ENCODE assay signal across 26 cellular contexts in genomic region chr5:119017999-119018398, GRCh38. TPM values are rescaled to one million over a fixed set of nuclear protein-coding genes. Genes with fewer than 3 reads are reported as not detected.
DNase-seq lines count a peak whose midpoint lies in the region; ATAC-seq, FAIRE-seq and TF ChIP-seq lines count a peak whose summit lies in the region.
"Had no signal": no experiment of that assay in that cellular context is flagged by ENCODE, and none has a peak within 500 bp of the region (broad histone marks: within the 10 kb centered on the region; RNA-seq: fewer than 3 reads in every experiment).

No MANE protein-coding gene starts in this region.

- H2AFZ ChIP-seq in GM23338 = 0 out of 2 replicates have a peak overlapping the region, but pooled peaks have one; percentile 36
- H2AFZ ChIP-seq in GM12878 (ENCODE audit: control insufficient read depth, low read depth, low read length) = no peak overlapping the region

- no peaks in the 10 kb centered on the region for H3K9me2 ChIP-seq in GM23338 (ENCODE audit: insufficient read depth)

- in situ Hi-C loops in GM12878 (cut with MboI) = no loop called here

- SMC1A ChIA-PET in GM12878 (lab: Charles Lee; ENCODE audit: uncharacterized antibody, unreplicated experiment) = interaction anchor here (0.9 to 3.4 kb wide), 8 partner anchors 8 to 435 kb away, joined by 3 to 16 read pairs (median 3); partner anchors contain the start of gene HSD17B4

- no peaks in the 10 kb centered on the region for H3F3A ChIP-seq in GM23338 (replicated peaks; ENCODE audit: low read depth)

- peaks cover 1% of the 10 kb centered on the region; the same call in 2 of the 3 replicates for H3K9me3 ChIP-seq in GM12878 (replicated peaks; ENCODE audit: control insufficient read depth, insufficient read depth, low read length)
- H3K9me3 ChIP-seq: BLaER1, Caco-2, SJSA1 had no signal

- DNase-seq in AG08396 (ENCODE audit: low spot score) = peak; percentile 20
- DNase-seq in GM23338 (ENCODE audit: low spot score) = no peak
- DNase-seq in GM12878 (ENCODE audit: low read depth, low spot score) = no peak
- DNase-seq in NCI-H1436 treated with DMSO at 0.1 percent for 48 hours (lab: John Stamatoyannopoulos, UW) = no peak
- DNase-seq: Caco-2; CD4-positive, alpha-beta memory T cell; DMS 273 treated with DMSO at 0.1 percent for 48 hours; DMS79 treated with DMSO at 0.1 percent for 48 hours; Karpas-422; MV-4-11; NCI-H1105 treated with DMSO at 0.1 percent for 48 hours; NCI-H1694; NCI-H2081; NCI-H2171; NCI-H345; NCI-H524; NCI-H774 had no signal

- peaks cover 1% of the 10 kb centered on the region for H3K27me3 Mint-ChIP-seq in GM23338 (ENCODE audit: insufficient read depth, low read depth, poor library complexity)
- H3K27me3 Mint-ChIP-seq in stimulated activated memory B cell treated with anti-CD40 and anti-IgM and Interleukin-4, amounts not matched to agents 10 μg/mL and 1 μg/mL and 100 μg/mL, for 72 hours = no peaks in the 10 kb centered on the region
- H3K27me3 Mint-ChIP-seq: CD4-positive, alpha-beta memory T cell had no signal

- RAD21 ChIA-PET in GM12878 (lab: Charles Lee; ENCODE audit: unreplicated experiment) = interaction anchor here (0.7 to 6.2 kb wide), 3 partner anchors 30 to 393 kb away, joined by 3 to 84 read pairs (median 14); partner anchors contain the start of genes DMXL1 and DTWD2

- H3K4me3 ChIP-seq in GM23338 = no peak overlapping the region
- no peak overlapping the region for H3K4me3 ChIP-seq in GM12878
- H3K4me3 ChIP-seq: BLaER1, SJSA1 had no signal

- no peak for FAIRE-seq in GM12878 (lab: Jason Lieb, UNC)
- FAIRE-seq: A204.1, RCC 7860 had no signal

- no peak overlapping the region for H3K4me2 ChIP-seq in GM23338
- no peak overlapping the region for H3K4me2 ChIP-seq in GM12878 (ENCODE audit: control insufficient read depth, insufficient read depth)
- H3K4me2 ChIP-seq: BLaER1 had no signal

- 50% methylated on average over 2 of the region's 2 CpGs for WGBS in GM12878 (ENCODE audit: insufficient coverage, insufficient replicate concordance, low lambda C conversion rate, missing lambda C conversion rate)

- TF ChIP-seq CTCF in GM23338 (conservative IDR thresholded peaks at IDR 0.05; ENCODE audit: low read depth in 2 of 2) = no peak
- TF ChIP-seq CTCF in GM12878 (IDR thresholded peaks at IDR 0.05 in 2 of 3, conservative IDR thresholded peaks at IDR 0.05 in 1 of 3; ENCODE audit: control insufficient read depth in 2 of 3, extremely low read depth in 1 of 3, insufficient read depth in 1 of 3, low read depth in 3 of 3, low read length in 3 of 3) = no peak

- no peak for TF ChIP-seq POLR2A in GM12878 (IDR thresholded peaks at IDR 0.05; ENCODE audit: low read depth, low read length)

- H3K79me2 ChIP-seq in GM23338 (replicated peaks; ENCODE audit: insufficient read depth) (no peaks in the 10 kb centered on the region), GM12878 (ENCODE audit: control insufficient read depth, insufficient read depth, low read length) (no peaks in the 10 kb centered on the region)

- no peak for TF ChIP-seq RAD21 in GM12878 (IDR thresholded peaks at IDR 0.05; ENCODE audit: insufficient read depth, low read depth, low read length)

- H3K36me3 ChIP-seq in GM23338 (ENCODE audit: insufficient read depth) = no peaks in the 10 kb centered on the region
- H3K36me3 ChIP-seq in GM12878 (ENCODE audit: control insufficient read depth in 2 of 2, insufficient read depth in 2 of 2, low read length in 1 of 2) = no peaks in the 10 kb centered on the region
- H3K36me3 ChIP-seq: BLaER1, SJSA1 had no signal

- H3K4me1 Mint-ChIP-seq in GM23338 = peaks cover 3% of the 10 kb centered on the region; the same call in 2 of the 3 replicates
- peaks cover 55% of the 10 kb centered on the region for H3K4me1 Mint-ChIP-seq in stimulated activated memory B cell treated with anti-CD40 and anti-IgM and Interleukin-4, amounts not matched to agents 10 μg/mL and 1 μg/mL and 100 μg/mL, for 72 hours
- H3K4me1 Mint-ChIP-seq: CD4-positive, alpha-beta memory T cell had no signal

- no TSS peak for BruUV-seq in GM12878 (replicated peaks; lab: Mats Ljungman, UMichigan)

- H4K20me1 ChIP-seq in GM23338 (replicated peaks; ENCODE audit: insufficient read depth) = no peaks in the 10 kb centered on the region
- no peaks in the 10 kb centered on the region for H4K20me1 ChIP-seq in GM12878 (ENCODE audit: control insufficient read depth, insufficient read depth)
- H4K20me1 ChIP-seq: BLaER1 had no signal

- CTCF ChIA-PET in GM12878 (lab: Yijun Ruan, JAX) = interaction anchor here (0.6 to 12.5 kb wide), 7 partner anchors 9 to 417 kb away, joined by 3 to 143 read pairs (median 4); partner anchors contain the start of gene DTWD2

- H3K4me1 ChIP-seq in GM23338 (ENCODE audit: insufficient read depth) (no peaks in the 10 kb centered on the region), GM12878 (ENCODE audit: control insufficient read depth, insufficient read depth, low read length) (peaks cover 12% of the 10 kb centered on the region)
- H3K4me1 ChIP-seq: Caco-2 had no signal

- H3K27ac ChIP-seq in GM23338 (ENCODE audit: low read depth) (no peak overlapping the region), GM12878 (ENCODE audit: control insufficient read depth, insufficient read depth) (no peak overlapping the region)
- H3K27ac ChIP-seq: BLaER1, SJSA1 had no signal

- no peak for TF ChIP-seq EP300 in GM12878 (IDR thresholded peaks at IDR 0.05; ENCODE audit: borderline replicate concordance in 1 of 2, control insufficient read depth in 1 of 2, low read depth in 2 of 2, low read length in 2 of 2)

- ATAC-seq in GM23338 = no peak
- no peak for ATAC-seq in GM12878
- ATAC-seq in stimulated activated memory B cell treated with anti-CD40 and anti-IgM and Interleukin-4, amounts not matched to agents 10 μg/mL and 1 μg/mL and 100 μg/mL, for 72 hours = no peak
- no peak for ATAC-seq in GM19455 (IDR thresholded peaks at IDR 0.05; ENCODE audit: unreplicated experiment)
- ATAC-seq in HG03045 (IDR thresholded peaks at IDR 0.05; ENCODE audit: unreplicated experiment) = no peak
- ATAC-seq: Right ventricle myocardium inferior had no signal

- no peak overlapping the region for H3K4me3 Mint-ChIP-seq in GM23338
- H3K4me3 Mint-ChIP-seq in stimulated activated memory B cell treated with anti-CD40 and anti-IgM and Interleukin-4, amounts not matched to agents 10 μg/mL and 1 μg/mL and 100 μg/mL, for 72 hours = no peak overlapping the region
- H3K4me3 Mint-ChIP-seq: CD4-positive, alpha-beta memory T cell; T-helper 1 cell treated with Interleukin-12 subunit alpha and Interleukin-12 subunit beta and Interleukin-4 antibody, amounts not matched to agents 30 μg/mL and 1 μg/mL, for 36 hours had no signal

- H3K9ac ChIP-seq in GM12878 (ENCODE audit: control insufficient read depth, insufficient read depth, low read length) = no peak overlapping the region
- H3K9ac ChIP-seq: BLaER1 had no signal

- intact Hi-C loops in GM12878 (cut with micrococcal nuclease; ENCODE audit: unreplicated experiment) = loop anchor here (2.0 kb wide), 1 partner anchor 29 kb away; the partner anchor contains the start of gene DTWD2

- H3K27me3 ChIP-seq in GM23338 (ENCODE audit: insufficient read depth) = no peaks in the 10 kb centered on the region
- no peaks in the 10 kb centered on the region for H3K27me3 ChIP-seq in GM12878 (replicated peaks in 1 of 2; ENCODE audit: control insufficient read depth in 2 of 2, insufficient read depth in 2 of 2, low read length in 1 of 2)
- H3K27me3 ChIP-seq: BLaER1, SJSA1 had no signal

- H3K9me3 Mint-ChIP-seq in GM23338 = no peaks in the 10 kb centered on the region; the same call in 2 of the 3 replicates
- no peaks in the 10 kb centered on the region for H3K9me3 Mint-ChIP-seq in stimulated activated memory B cell treated with anti-CD40 and anti-IgM and Interleukin-4, amounts not matched to agents 10 μg/mL and 1 μg/mL and 100 μg/mL, for 72 hours
- H3K9me3 Mint-ChIP-seq: CD4-positive, alpha-beta memory T cell; T-helper 1 cell treated with Interleukin-12 subunit alpha and Interleukin-12 subunit beta and Interleukin-4 antibody, amounts not matched to agents 30 μg/mL and 1 μg/mL, for 36 hours had no signal

- POLR2A ChIA-PET in GM12878 (lab: Charles Lee) = interaction anchor here (0.6 to 1.4 kb wide), 2 partner anchors 8 to 178 kb away, joined by 3 read pairs; no protein-coding TSS in a partner anchor

- no peaks in the 10 kb centered on the region for H3K36me3 Mint-ChIP-seq in GM23338 (ENCODE audit: low read depth)
- H3K36me3 Mint-ChIP-seq in stimulated activated memory B cell treated with anti-CD40 and anti-IgM and Interleukin-4, amounts not matched to agents 10 μg/mL and 1 μg/mL and 100 μg/mL, for 72 hours = no peaks in the 10 kb centered on the region
- H3K36me3 Mint-ChIP-seq: CD4-positive, alpha-beta memory T cell had no signal

- no peak overlapping the region for H3K27ac Mint-ChIP-seq in GM23338
- peak overlapping the region; percentile 59 for H3K27ac Mint-ChIP-seq in stimulated activated memory B cell treated with anti-CD40 and anti-IgM and Interleukin-4, amounts not matched to agents 10 μg/mL and 1 μg/mL and 100 μg/mL, for 72 hours
- H3K27ac Mint-ChIP-seq: CD4-positive, alpha-beta memory T cell; T-helper 1 cell treated with Interleukin-12 subunit alpha and Interleukin-12 subunit beta and Interleukin-4 antibody, amounts not matched to agents 30 μg/mL and 1 μg/mL, for 36 hours had no signal

RNA-seq across cellular contexts. Expression of gene DTWD2, which starts 29.7 kb away (rescaled TPM):
- total RNA-seq in GM23338 (2014; rRNA removed; shearing (Covaris generic)) = 15.4 TPM in 2 replicates
- polyA plus RNA-seq in GM23338 (2016; fragmentation: Nextera tagmentation; extraction: Ambion mirVana) = 4.1 and 4.4 TPM in 2 replicates
- 16.0 and 18.1 TPM in 2 replicates for total RNA-seq in GM12878 (2013; cell fraction: nucleolus; rRNA removed)
- total RNA-seq in GM12878 (2014; rRNA removed) = 8.0 and 8.4 TPM in 2 replicates
- total RNA-seq in GM12878 (2014; rRNA removed; fragmentation: Illumina TruSeq; extraction: Trizol) = 4.7 and 4.8 TPM in 2 replicates
- total RNA-seq in GM12878 (2021) = 6.3 and 6.5 TPM in 2 replicates
- polyA plus RNA-seq in GM12878 (2011; ENCODE audit: low read depth) = 1.1 TPM
- polyA plus RNA-seq in GM12878 (2011; rRNA removed) = 5.2 and 8.0 TPM in 2 replicates
- polyA plus RNA-seq in GM12878 (2011; cell fraction: cytosol; rRNA removed) = 5.3 and 6.3 TPM in 2 replicates
- polyA plus RNA-seq in GM12878 (2011; cell fraction: nucleus; rRNA removed) = 2.0 and 3.5 TPM in 2 replicates
- polyA plus RNA-seq in GM12878 (2012) = 1.6 and 2.3 TPM in 2 replicates
- polyA plus RNA-seq in GM12878 (2014; fragmentation: Illumina TruSeq; extraction: Trizol) = 4.4 TPM in 2 replicates
- polyA plus RNA-seq in GM12878 (2014; fragmentation: Nextera tagmentation; extraction: Ambion mirVana) = 1 to 10 TPM in 1 of 2 experiments, under 1 TPM in 1; 0.93 to 1.0 TPM
- polyA plus RNA-seq in GM12878 (2014; rRNA removed) = 3.5 and 5.3 TPM in 2 replicates
- polyA plus RNA-seq in GM12878 (2016; fragmentation: Nextera tagmentation; extraction: Ambion mirVana) = 1 to 10 TPM; 5.1 to 7.3 TPM
- polyA minus RNA-seq in GM12878 (2011; rRNA and poly(A)+ RNA removed) = 3.7 and 3.8 TPM in 2 replicates
- polyA minus RNA-seq in GM12878 (2011; cell fraction: cytosol; rRNA and poly(A)+ RNA removed) = 3.1 and 4.3 TPM in 2 replicates
- polyA minus RNA-seq in GM12878 (2011; cell fraction: nucleus; rRNA and poly(A)+ RNA removed) = 4.2 and 7.6 TPM in 2 replicates

RNA-seq across cellular contexts. Expression of gene DMXL1, which starts 52.9 kb away (rescaled TPM):
- total RNA-seq in GM23338 (2014; rRNA removed; shearing (Covaris generic)) = 40.5 and 41.7 TPM in 2 replicates
- polyA plus RNA-seq in GM23338 (2016; fragmentation: Nextera tagmentation; extraction: Ambion mirVana) (28.3 and 28.4 TPM in 2 replicates), GM12878 (2011; rRNA removed) (34.2 and 51.2 TPM in 2 replicates), GM12878 (2014; fragmentation: Illumina TruSeq; extraction: Trizol) (37.1 and 73.0 TPM in 2 replicates), GM12878 (2014; fragmentation: Nextera tagmentation; extraction: Ambion mirVana) (10 to 100 TPM in 1 of 2 experiments, 1 to 10 TPM in 1; 9.1 to 11.0 TPM), GM12878 (2014; rRNA removed) (23.6 and 34.1 TPM in 2 replicates), GM12878 (2016; fragmentation: Nextera tagmentation; extraction: Ambion mirVana) (10 to 100 TPM; 27.7 to 29.6 TPM)
- total RNA-seq in GM12878 (2013; cell fraction: nucleolus; rRNA removed) = 353 and 379 TPM in 2 replicates
- total RNA-seq in GM12878 (2014; rRNA removed) (52.8 and 60.0 TPM in 2 replicates), GM12878 (2014; rRNA removed; fragmentation: Illumina TruSeq; extraction: Trizol) (67.7 and 68.4 TPM in 2 replicates), GM12878 (2021) (45.7 and 49.2 TPM in 2 replicates)
- 11.7 TPM for polyA plus RNA-seq in GM12878 (2011; ENCODE audit: low read depth)
- 8.6 and 10.3 TPM in 2 replicates for polyA plus RNA-seq in GM12878 (2011; cell fraction: cytosol; rRNA removed)
- polyA plus RNA-seq in GM12878 (2011; cell fraction: nucleus; rRNA removed) = 27.8 and 34.6 TPM in 2 replicates
- polyA plus RNA-seq in GM12878 (2012) = 24.8 and 28.3 TPM in 2 replicates
- polyA minus RNA-seq in GM12878 (2011; rRNA and poly(A)+ RNA removed) = 50.9 and 75.0 TPM in 2 replicates
- polyA minus RNA-seq in GM12878 (2011; cell fraction: cytosol; rRNA and poly(A)+ RNA removed) = 16.4 and 17.1 TPM in 2 replicates
- polyA minus RNA-seq in GM12878 (2011; cell fraction: nucleus; rRNA and poly(A)+ RNA removed) = 73.7 and 94.3 TPM in 2 replicates
